15 cellular contexts compared by ENCODE assay signal in genomic region chr10:133162178-133162909, GRCh38. TPM values are rescaled to one million over a fixed set of nuclear protein-coding genes. Genes with fewer than 3 reads are reported as not detected.
DNase-seq lines count a peak whose midpoint lies in the region; ATAC-seq lines count a peak whose summit lies in the region.
"Had no signal": no experiment of that assay in that cellular context is flagged by ENCODE, and none has a peak within 500 bp of the region (broad histone marks: within the 10 kb centered on the region; RNA-seq: fewer than 3 reads in every experiment).

No MANE protein-coding gene starts in this region.

- intact Hi-C loops in activated CD4-positive, alpha-beta T cell treated with anti-CD3 and anti-CD28 coated beads for 36 hours (cut with DNase I, micrococcal nuclease): no loop called here

- POLR2A ChIA-PET in activated CD4-positive, alpha-beta T cell treated with anti-CD3 and anti-CD28 coated beads for 36 hours (lab: Charles Lee): no interaction called here

- no peaks in the 10 kb centered on the region for H3K36me3 Mint-ChIP-seq in activated CD4-positive, alpha-beta T cell treated with anti-CD3 and anti-CD28 coated beads for 36 hours (ENCODE audit: low read depth)

- no peak overlapping the region for H3K27ac Mint-ChIP-seq in activated CD4-positive, alpha-beta T cell treated with anti-CD3 and anti-CD28 coated beads for 36 hours

- no peak for ATAC-seq in activated CD4-positive, alpha-beta T cell treated with anti-CD3 and anti-CD28 coated beads for 36 hours
- ATAC-seq: gastroesophageal sphincter had no signal

- H3K9me3 Mint-ChIP-seq in activated CD4-positive, alpha-beta T cell treated with anti-CD3 and anti-CD28 coated beads for 36 hours (ENCODE audit: low read depth): no peaks in the 10 kb centered on the region

- no peak overlapping the region for H3K4me3 Mint-ChIP-seq in activated CD4-positive, alpha-beta T cell treated with anti-CD3 and anti-CD28 coated beads for 36 hours

- DNase-seq in C1 segment of cervical spinal cord (lab: John Stamatoyannopoulos, UW) (peak in 9 of 14 donors; percentile 40 to 78 (median 64)), amniotic epithelial cell (ENCODE audit: low read depth) (peak; percentile 33), hippocampal formation (lab: John Stamatoyannopoulos, UW) (peak; percentile 53 to 55), nucleus accumbens (lab: John Stamatoyannopoulos, UW) (peak in 34 of 56 donors; percentile 16 to 81 (median 54)), NCI-H146 treated with DMSO at 0.1 percent for 48 hours (lab: John Stamatoyannopoulos, UW; ENCODE audit: unreplicated experiment) (no peak), SK-N-DZ (ENCODE audit: low spot score) (no peak)
- DNase-seq in activated CD4-positive, alpha-beta T cell treated with anti-CD3 and anti-CD28 coated beads for 36 hours: no peak
- no peak for DNase-seq in effector CD8-positive, alpha-beta T cell (lab: John Stamatoyannopoulos, UW)
- DNase-seq: activated CD4-positive, alpha-beta T cell treated with anti-CD3 and anti-CD28 coated beads for 1 hour; DND-41; NCI-H1092 treated with DMSO at 0.1 percent for 48 hours; NCI-H345; SW 1271; thyroid gland had no signal

- CTCF ChIA-PET in activated CD4-positive, alpha-beta T cell treated with anti-CD3 and anti-CD28 coated beads for 36 hours (lab: Charles Lee): interaction anchor here (1.4 kb wide), 1 partner anchor 19 kb away, joined by 4 read pairs; no protein-coding TSS in a partner anchor

- peaks cover 17% of the 10 kb centered on the region for H3K27me3 Mint-ChIP-seq in activated CD4-positive, alpha-beta T cell treated with anti-CD3 and anti-CD28 coated beads for 36 hours

- no peaks in the 10 kb centered on the region for H3K4me1 Mint-ChIP-seq in activated CD4-positive, alpha-beta T cell treated with anti-CD3 and anti-CD28 coated beads for 36 hours

RNA-seq across cellular contexts. Expression of gene KNDC1, which starts 2.3 kb away (rescaled TPM):
- not detected for total RNA-seq in activated CD4-positive, alpha-beta T cell treated with anti-CD3 and anti-CD28 coated beads for 36 hours
- 0.07 and 0.33 TPM in 2 replicates for polyA plus RNA-seq in SK-N-DZ (2014; cell fraction: cytosol; rRNA removed)
- 0.17 and 0.31 TPM in 2 replicates for polyA plus RNA-seq in SK-N-DZ (2014; cell fraction: nucleus; rRNA removed)

Comparison
In these comparisons a context has a peak if more than half of its experiments do, and no peak if none do; other contexts are left out.
1. DNase-seq: peak in C1 segment of cervical spinal cord (9 of 14), amniotic epithelial cell (single experiment), hippocampal formation (2 of 2) and nucleus accumbens (34 of 56); none in activated CD4-positive, alpha-beta T cell treated with anti-CD3 and anti-CD28 coated beads for 36 hours (single experiment), NCI-H146 treated with DMSO at 0.1 percent for 48 hours (single experiment), SK-N-DZ (single experiment) and effector CD8-positive, alpha-beta T cell (single experiment).